Comparison of ENCODE assay signal across 25 cellular contexts in genomic region chr3:183437060-183437459, GRCh38.
"Had no signal": no experiment of that assay in that cellular context is flagged by ENCODE, and none has a peak within 500 bp of the region (broad histone marks: within the 10 kb centered on the region; RNA-seq: fewer than 3 reads in every experiment).

No MANE protein-coding gene starts in this region.

- H3K4me1 Mint-ChIP-seq: central memory CD8-positive, alpha-beta T cell; natural killer cell had no signal

- H3K9me3 Mint-ChIP-seq: activated naive CD8-positive, alpha-beta T cell treated with anti-CD3 and anti-CD28 coated beads, Interleukin-2, amount 10 ng/mL, durations not matched to agents 7 days and 5 days; central memory CD8-positive, alpha-beta T cell; natural killer cell had no signal

- H3K36me3 Mint-ChIP-seq: activated naive CD8-positive, alpha-beta T cell treated with anti-CD3 and anti-CD28 coated beads, Interleukin-2, amount 10 ng/mL, durations not matched to agents 7 days and 5 days; natural killer cell had no signal

- H3K36me3 ChIP-seq: breast epithelium, esophagus muscularis mucosa, gastrocnemius medialis, left ventricle myocardium inferior, neutrophil, pancreas, suprapubic skin, tibial nerve had no signal

- H3K27ac ChIP-seq: breast epithelium, esophagus muscularis mucosa, gastrocnemius medialis, left ventricle myocardium inferior, neutrophil, pancreas, suprapubic skin, tibial nerve had no signal

- H3K4me1 ChIP-seq: breast epithelium, esophagus muscularis mucosa, gastrocnemius medialis, left ventricle myocardium inferior, suprapubic skin, tibial nerve had no signal

- DNase-seq: activated CD4-positive, alpha-beta T cell treated with anti-CD3 and anti-CD28 coated beads for 4 hours; activated CD4-positive, alpha-beta T cell treated with anti-CD3 and anti-CD28 coated beads, Interleukin-2, amount 50 U/mL, for 48 hours; activated CD4-positive, CD25-positive, alpha-beta regulatory T cell; activated effector memory CD4-positive, alpha-beta T cell treated with Interleukin-2 at 50 U/mL for 16 hours; activated naive CD4-positive, alpha-beta T cell treated with anti-CD3 and anti-CD28 coated beads for 36 hours; activated naive CD8-positive, alpha-beta T cell treated with anti-CD3 and anti-CD28 coated beads, Interleukin-2, amount 10 ng/mL, durations not matched to agents 7 days and 5 days; amniotic stem cell; effector memory CD4-positive, alpha-beta T cell; gastrocnemius medialis; hippocampal formation; left ventricle myocardium inferior; mammary epithelial cell; midbrain; natural killer cell; pancreas; right cardiac atrium; stimulated activated CD4-positive, alpha-beta T cell treated with anti-CD3 and anti-CD28 coated beads, Interleukin-4, amount 100 ng/mL, for 4 hours; stimulated activated naive CD8-positive, alpha-beta T cell treated with anti-CD3 and anti-CD28 coated beads, Interleukin-15, amount 100 ng/mL, for 72 hours; T-helper 17 cell had no signal

- ATAC-seq: gastrocnemius medialis; natural killer cell; pancreas; right cardiac atrium; stimulated activated naive CD8-positive, alpha-beta T cell treated with anti-CD3 and anti-CD28 coated beads, Interleukin-15, amount 100 ng/mL, for 72 hours; T-helper 17 cell had no signal

- H3K4me3 Mint-ChIP-seq: activated naive CD4-positive, alpha-beta T cell treated with anti-CD3 and anti-CD28 coated beads for 36 hours; activated naive CD8-positive, alpha-beta T cell treated with anti-CD3 and anti-CD28 coated beads, Interleukin-2, amount 10 ng/mL, durations not matched to agents 7 days and 5 days; central memory CD8-positive, alpha-beta T cell; natural killer cell; stimulated activated naive CD8-positive, alpha-beta T cell treated with anti-CD3 and anti-CD28 coated beads, Interleukin-15, amount 100 ng/mL, for 72 hours; T-helper 17 cell had no signal

- H3K9me3 ChIP-seq: breast epithelium, esophagus muscularis mucosa, gastrocnemius medialis, left ventricle myocardium inferior, neutrophil, pancreas, suprapubic skin, tibial nerve had no signal

- H3K27me3 Mint-ChIP-seq: central memory CD8-positive, alpha-beta T cell; T-helper 17 cell had no signal

- H3K27me3 ChIP-seq: breast epithelium, esophagus muscularis mucosa, gastrocnemius medialis, pancreas, suprapubic skin, tibial nerve had no signal

- H3K4me3 ChIP-seq: breast epithelium, esophagus muscularis mucosa, gastrocnemius medialis, left ventricle myocardium inferior, pancreas, suprapubic skin, tibial nerve had no signal

- H3K27ac Mint-ChIP-seq: activated naive CD4-positive, alpha-beta T cell treated with anti-CD3 and anti-CD28 coated beads for 36 hours; activated naive CD8-positive, alpha-beta T cell treated with anti-CD3 and anti-CD28 coated beads, Interleukin-2, amount 10 ng/mL, durations not matched to agents 7 days and 5 days; natural killer cell; stimulated activated naive CD8-positive, alpha-beta T cell treated with anti-CD3 and anti-CD28 coated beads, Interleukin-15, amount 100 ng/mL, for 72 hours had no signal
